ENCODE assay signal across 21 cellular contexts in the genomic region with DNA sequence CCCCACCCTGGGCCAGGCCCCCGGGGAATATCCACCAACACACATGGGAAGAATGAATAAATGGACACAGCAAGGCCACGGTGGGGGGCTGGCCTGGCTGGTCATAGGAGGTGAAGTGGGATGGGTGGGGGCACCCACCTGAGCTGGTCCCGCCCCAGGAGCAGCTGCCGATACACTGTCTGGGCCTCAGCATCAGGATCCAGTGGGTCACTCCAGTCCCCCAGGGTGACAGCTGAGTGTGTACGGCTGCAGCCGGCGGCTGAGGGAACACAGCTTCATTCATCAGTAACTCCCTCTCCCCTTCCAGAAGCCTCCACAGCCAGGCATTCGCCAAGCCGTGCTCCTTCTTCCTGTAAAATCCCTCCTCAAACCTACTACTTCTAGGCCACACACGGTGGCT. TPM values are rescaled to one million over a fixed set of nuclear protein-coding genes. Genes with fewer than 3 reads are reported as not detected.
"Had no signal": no experiment of that assay in that cellular context is flagged by ENCODE, and none has a peak within 500 bp of the region (broad histone marks: within the 10 kb centered on the region; RNA-seq: fewer than 3 reads in every experiment).

No MANE protein-coding gene starts in this region.

- H3K4me2 ChIP-seq: PC-9 had no signal

- H3K4me3 Mint-ChIP-seq: activated CD8-positive, alpha-beta T cell treated with anti-CD3 and anti-CD28 coated beads for 36 hours; activated naive CD4-positive, alpha-beta T cell treated with anti-CD3 and anti-CD28 coated beads, Interleukin-2, amount 10 ng/mL, durations not matched to agents 7 days and 5 days; activated naive CD8-positive, alpha-beta T cell treated with anti-CD3 and anti-CD28 coated beads, Interleukin-2, amount 10 ng/mL, durations not matched to agents 7 days and 5 days; activated T-cell treated with anti-CD3 and anti-CD28 coated beads, Interleukin-2, amount 50 U/mL, for 72 hours had no signal

- H3K4me1 ChIP-seq: adrenal gland had no signal

- H3K9me3 Mint-ChIP-seq: activated CD8-positive, alpha-beta T cell treated with anti-CD3 and anti-CD28 coated beads for 36 hours; activated naive CD4-positive, alpha-beta T cell treated with anti-CD3 and anti-CD28 coated beads, Interleukin-2, amount 10 ng/mL, durations not matched to agents 7 days and 5 days; activated naive CD8-positive, alpha-beta T cell treated with anti-CD3 and anti-CD28 coated beads, Interleukin-2, amount 10 ng/mL, durations not matched to agents 7 days and 5 days; activated T-cell treated with anti-CD3 and anti-CD28 coated beads, Interleukin-2, amount 50 U/mL, for 72 hours; activated T-helper 2 cell treated with anti-CD3 and anti-CD28 coated beads, Interferon-gamma antibody, Interleukin-2, Interleukin-4, amounts not matched to agents 10 μg/mL and 5 μg/mL and 100 μg/mL, durations not matched to agents 14 hours and 24 hours and 36 hours had no signal

- H3K9me3 ChIP-seq: adrenal gland had no signal

- H3K27me3 Mint-ChIP-seq: activated CD8-positive, alpha-beta T cell treated with anti-CD3 and anti-CD28 coated beads for 36 hours had no signal

- H3K27ac Mint-ChIP-seq: activated CD8-positive, alpha-beta T cell treated with anti-CD3 and anti-CD28 coated beads for 36 hours; activated naive CD4-positive, alpha-beta T cell treated with anti-CD3 and anti-CD28 coated beads, Interleukin-2, amount 10 ng/mL, durations not matched to agents 7 days and 5 days; activated naive CD8-positive, alpha-beta T cell treated with anti-CD3 and anti-CD28 coated beads, Interleukin-2, amount 10 ng/mL, durations not matched to agents 7 days and 5 days; activated T-cell treated with anti-CD3 and anti-CD28 coated beads, Interleukin-2, amount 50 U/mL, for 72 hours; activated T-helper 2 cell treated with anti-CD3 and anti-CD28 coated beads, Interferon-gamma antibody, Interleukin-2, Interleukin-4, amounts not matched to agents 10 μg/mL and 5 μg/mL and 100 μg/mL, durations not matched to agents 14 hours and 24 hours and 36 hours had no signal

- H3K36me3 Mint-ChIP-seq: activated naive CD4-positive, alpha-beta T cell treated with anti-CD3 and anti-CD28 coated beads, Interleukin-2, amount 10 ng/mL, durations not matched to agents 7 days and 5 days; activated naive CD8-positive, alpha-beta T cell treated with anti-CD3 and anti-CD28 coated beads, Interleukin-2, amount 10 ng/mL, durations not matched to agents 7 days and 5 days had no signal

- H2AFZ ChIP-seq: PC-9 had no signal

- H3K36me3 ChIP-seq: adrenal gland had no signal

- ATAC-seq: activated CD8-positive, alpha-beta T cell treated with anti-CD3 and anti-CD28 coated beads for 36 hours; activated T-cell treated with anti-CD3 and anti-CD28 coated beads, Interleukin-2, amount 50 U/mL, for 72 hours had no signal

- H3K27ac ChIP-seq: adrenal gland, PC-9, SK-N-MC had no signal

- H3K4me3 ChIP-seq: adrenal gland, PC-9, SK-N-MC had no signal

- H3K27me3 ChIP-seq: adrenal gland had no signal

- DNase-seq: activated CD4-positive, alpha-beta T cell treated with anti-CD3 and anti-CD28 coated beads for 4 hours; activated CD8-positive, alpha-beta memory T cell treated with anti-CD3 and anti-CD28 coated beads, Interleukin-2, amount 50 U/mL, for 4 hours; activated CD8-positive, alpha-beta T cell treated with anti-CD3 and anti-CD28 coated beads for 36 hours; activated gamma-delta T cell treated with Interleukin-2 at 50 U/mL for 16 hours; activated naive CD4-positive, alpha-beta T cell treated with anti-CD3 and anti-CD28 coated beads, Interleukin-2, amount 10 ng/mL, durations not matched to agents 7 days and 5 days; activated naive CD8-positive, alpha-beta T cell treated with anti-CD3 and anti-CD28 coated beads, Interleukin-2, amount 10 ng/mL, durations not matched to agents 7 days and 5 days; activated T-cell treated with anti-CD3 and anti-CD28 coated beads, Interleukin-2, amount 50 U/mL, for 72 hours; adrenal gland; MM.1S; NCI-H1105; NCI-H1436; NCI-H1694 treated with DMSO at 0.1 percent for 48 hours; NCI-H2081; NCI-H510A treated with DMSO at 0.1 percent for 48 hours; NCI-H69; NK-92 treated with Interleukin-12 subunit alpha and Interleukin-12 subunit beta, amount 100 ng/mL, for 24 hours; PC-9; T-helper 1 cell had no signal

RNA-seq across cellular contexts. Expression of a gene that starts 45.2 kb away (rescaled TPM):
- total RNA-seq: T-helper 2 cell treated with Interferon-gamma antibody and Interleukin-4, amounts not matched to agents 100 ng/mL and 5 ng/mL, for 36 hours had no signal

RNA-seq across cellular contexts. Expression of a gene that starts 47.8 kb away (rescaled TPM):
- total RNA-seq: activated T-helper 2 cell treated with anti-CD3 and anti-CD28 coated beads, Interferon-gamma antibody, Interleukin-2, Interleukin-4, amounts not matched to agents 10 μg/mL and 5 μg/mL and 100 μg/mL, durations not matched to agents 14 hours and 24 hours and 36 hours had no signal
